9 cellular contexts compared by ENCODE assay signal in the genomic region with DNA sequence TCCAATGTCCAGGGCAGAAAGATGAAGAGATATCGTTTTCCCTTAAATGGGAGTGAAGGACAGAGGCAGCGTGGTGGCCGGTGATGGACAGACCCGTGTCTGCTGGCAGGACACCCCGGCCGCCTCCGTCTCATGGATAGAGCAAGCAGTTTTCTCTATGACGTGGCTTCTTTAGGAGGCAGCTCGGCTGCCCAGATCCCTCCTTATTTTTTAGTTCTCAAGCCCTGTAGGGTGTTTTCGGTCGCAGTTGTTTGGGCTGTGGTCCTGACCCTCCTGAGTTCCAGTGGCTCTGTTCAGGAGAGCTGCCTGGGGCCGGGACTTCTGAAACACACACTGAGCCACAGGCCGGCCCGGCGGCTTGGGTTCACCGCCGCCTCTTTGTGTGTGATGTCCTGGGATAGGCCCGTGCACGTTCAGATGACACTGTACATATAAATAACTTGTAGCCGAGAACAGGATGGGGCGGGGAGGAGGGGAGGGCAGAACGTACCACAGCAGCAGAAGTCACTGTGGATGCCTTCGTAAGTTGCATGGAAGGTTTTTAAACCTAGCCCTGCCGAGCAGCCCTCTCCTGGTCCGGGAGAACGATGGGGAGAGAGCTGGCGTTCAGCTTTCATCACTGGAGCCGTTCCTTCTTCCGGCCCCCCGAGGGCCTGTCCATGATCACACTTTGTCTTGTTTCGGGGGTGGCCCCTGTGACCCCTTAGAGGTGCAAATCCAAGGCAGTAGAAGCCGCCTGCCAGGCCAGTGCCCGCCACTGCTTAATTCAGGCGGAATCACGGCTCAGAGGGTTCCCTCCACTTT.
DNase-seq lines count a peak whose midpoint lies in the region; ATAC-seq and TF ChIP-seq lines count a peak whose summit lies in the region.
"Had no signal": no experiment of that assay in that cellular context is flagged by ENCODE, and none has a peak within 500 bp of the region (broad histone marks: within the 10 kb centered on the region; RNA-seq: fewer than 3 reads in every experiment).

No MANE protein-coding gene starts in this region.

- intact Hi-C loops in activated CD8-positive, alpha-beta T cell treated with anti-CD3 and anti-CD28 coated beads for 36 hours (cut with micrococcal nuclease): no loop called here
- intact Hi-C loops in prostate gland (cut with DNase I): no loop called here

- peak overlapping the region; percentile 89 for H3K27ac Mint-ChIP-seq in activated CD8-positive, alpha-beta T cell treated with anti-CD3 and anti-CD28 coated beads for 36 hours

- H3K36me3 Mint-ChIP-seq in activated CD8-positive, alpha-beta T cell treated with anti-CD3 and anti-CD28 coated beads for 36 hours (ENCODE audit: low read depth): peaks cover 4% of the 10 kb centered on the region

- peak overlapping the region; percentile 32 to 89 for H3K27ac ChIP-seq in esophagus (ENCODE audit: low read depth in 2 of 2, low read length in 1 of 2)
- H3K27ac ChIP-seq in prostate gland: peak overlapping the region; percentile 95 to 96

- H3K4me3 ChIP-seq in esophagus (ENCODE audit: low read depth in 1 of 2, low read length in 2 of 2) (peak overlapping the region in 1 of 2 donors; percentile 10), prostate gland (peak overlapping the region in 1 of 2 donors; percentile 6), MG63 (no peak overlapping the region)

- H3K4me1 Mint-ChIP-seq in activated CD8-positive, alpha-beta T cell treated with anti-CD3 and anti-CD28 coated beads for 36 hours (ENCODE audit: low read depth): peaks cover 25% of the 10 kb centered on the region

- peak; percentile 66 for TF ChIP-seq POLR2A in prostate gland (IDR thresholded peaks at IDR 0.05)

- H3K36me3 ChIP-seq in esophagus (ENCODE audit: control insufficient read depth in 2 of 2, insufficient read depth in 2 of 2, low read length in 1 of 2) (no peaks in the 10 kb centered on the region), prostate gland (no peaks in the 10 kb centered on the region), MG63 (no peaks in the 10 kb centered on the region)

- peak overlapping the region; percentile 78 for H3K4me3 Mint-ChIP-seq in activated CD8-positive, alpha-beta T cell treated with anti-CD3 and anti-CD28 coated beads for 36 hours

- DNase-seq in activated CD8-positive, alpha-beta T cell treated with anti-CD3 and anti-CD28 coated beads for 36 hours: peak; percentile 75
- DNase-seq in prostate gland (ENCODE audit: low spot score): peak; percentile 93
- no peak for DNase-seq in MG63
- DNase-seq in ecto neural progenitor cell (ENCODE audit: low spot score): no peak

- ATAC-seq in GM18511 (IDR thresholded peaks at IDR 0.05; ENCODE audit: unreplicated experiment) (peak; percentile 77), HG03439 (IDR thresholded peaks at IDR 0.05; ENCODE audit: unreplicated experiment) (peak; percentile 56), HG03378 (IDR thresholded peaks at IDR 0.05; ENCODE audit: unreplicated experiment) (no peak)
- peak; percentile 60 for ATAC-seq in activated CD8-positive, alpha-beta T cell treated with anti-CD3 and anti-CD28 coated beads for 36 hours
- ATAC-seq: Panc1 had no signal

- no peaks in the 10 kb centered on the region for H3K9me3 ChIP-seq in esophagus (ENCODE audit: control insufficient read depth in 2 of 2, insufficient read depth in 1 of 2, low read depth in 1 of 2, low read length in 1 of 2)
- H3K9me3 ChIP-seq in prostate gland: no peaks in the 10 kb centered on the region
- H3K9me3 ChIP-seq in MG63: no peaks in the 10 kb centered on the region

- no peaks in the 10 kb centered on the region for H3K9me3 Mint-ChIP-seq in activated CD8-positive, alpha-beta T cell treated with anti-CD3 and anti-CD28 coated beads for 36 hours

- H3K4me1 ChIP-seq in esophagus (ENCODE audit: control insufficient read depth in 2 of 2, insufficient read depth in 2 of 2, low read length in 1 of 2) (peaks cover 0 to 19% of the 10 kb centered on the region in 2 donors), prostate gland (replicated peaks) (no peaks in the 10 kb centered on the region)

- H3K27me3 ChIP-seq in esophagus (ENCODE audit: control insufficient read depth in 1 of 2, insufficient read depth in 2 of 2, low read length in 2 of 2) (no peaks in the 10 kb centered on the region), prostate gland (replicated peaks; ENCODE audit: insufficient read depth) (no peaks in the 10 kb centered on the region), MG63 (no peaks in the 10 kb centered on the region)

- no peaks in the 10 kb centered on the region for H3K27me3 Mint-ChIP-seq in activated CD8-positive, alpha-beta T cell treated with anti-CD3 and anti-CD28 coated beads for 36 hours

- CTCF ChIA-PET in activated CD8-positive, alpha-beta T cell treated with anti-CD3 and anti-CD28 coated beads for 36 hours (lab: Charles Lee): no interaction called here

- WGBS in esophagus, 2 donors: 22 to 40% methylated on average over 35 of the region's 35 CpGs
- 11% methylated on average over 35 of the region's 35 CpGs for WGBS in prostate gland

- POLR2A ChIA-PET in activated CD8-positive, alpha-beta T cell treated with anti-CD3 and anti-CD28 coated beads for 36 hours (lab: Charles Lee): interaction anchor here (0.9 to 2.2 kb wide), 4 partner anchors 9 to 298 kb away, joined by 3 to 8 read pairs (median 4); no protein-coding TSS in a partner anchor

- no peak for TF ChIP-seq CTCF in activated CD8-positive, alpha-beta T cell treated with anti-CD3 and anti-CD28 coated beads for 36 hours (IDR thresholded peaks at IDR 0.05)
- peak in 1 of 4 experiments; percentile 8 for TF ChIP-seq CTCF in prostate gland (IDR thresholded peaks at IDR 0.05)

Comparison
In these comparisons a context has a peak if more than half of its experiments do, and no peak if none do; other contexts are left out.
1. DNase-seq: peak in activated CD8-positive, alpha-beta T cell treated with anti-CD3 and anti-CD28 coated beads for 36 hours (single experiment) and prostate gland (single experiment); none in MG63 (single experiment) and ecto neural progenitor cell (single experiment).